8 cellular contexts compared by ENCODE assay signal in the genomic region with DNA sequence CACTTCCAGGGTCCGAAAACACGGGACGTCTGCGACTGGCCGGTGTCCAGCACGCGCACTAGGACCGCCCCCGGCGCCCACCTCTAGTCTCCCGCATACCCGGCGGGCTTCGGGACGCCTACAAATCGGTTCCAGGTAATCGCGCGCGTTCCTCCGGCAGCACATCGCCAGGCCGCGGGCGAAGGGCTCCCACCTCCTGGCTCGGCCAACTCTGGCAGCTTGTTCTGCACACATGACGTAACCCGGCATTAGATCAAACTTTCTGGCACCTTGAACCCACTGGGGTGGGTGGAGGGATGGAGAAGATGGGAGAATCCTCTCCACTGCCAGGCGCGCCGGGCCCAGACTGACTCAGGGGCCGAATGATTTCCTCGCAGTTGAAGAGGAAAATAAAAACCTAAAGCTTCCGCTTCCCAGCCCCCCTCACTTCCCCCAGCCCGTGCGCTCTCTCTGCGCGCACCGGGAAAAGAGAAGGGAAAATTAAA. TPM values are rescaled to one million over a fixed set of nuclear protein-coding genes. Genes with fewer than 3 reads are reported as not detected.
DNase-seq lines count a peak whose midpoint lies in the region; ATAC-seq and TF ChIP-seq lines count a peak whose summit lies in the region.

No MANE protein-coding gene starts in this region.

- H3K4me1 ChIP-seq in DND-41 (ENCODE audit: insufficient read depth, low read length), result peaks cover 34% of the 10 kb centered on the region
- H3K4me1 ChIP-seq in gastrocnemius medialis, result peaks cover 10 to 27% of the 10 kb centered on the region in 2 donors
- peaks cover 36% of the 10 kb centered on the region for H3K4me1 ChIP-seq in effector memory CD4-positive, alpha-beta T cell (ENCODE audit: control insufficient read depth, insufficient read depth, low read length, poor library complexity, severe bottlenecking)

- DNase-seq in DND-41 (no peak), NCI-H128 (lab: John Stamatoyannopoulos, UW; ENCODE audit: unreplicated experiment) (peak; percentile 8), astrocyte of the hippocampus (ENCODE audit: low read depth, low spot score) (peak; percentile 64), gastrocnemius medialis (no peak), NCI-H146 treated with DMSO at 0.1 percent for 48 hours (lab: John Stamatoyannopoulos, UW; ENCODE audit: unreplicated experiment) (no peak)
- DNase-seq in effector memory CD4-positive, alpha-beta T cell, result no peak

- no peak overlapping the region for H2AFZ ChIP-seq in DND-41 (ENCODE audit: low read depth, low read length)

- ATAC-seq in DND-41 (ENCODE audit: insufficient read depth, low read depth) (no peak), gastrocnemius medialis (no peak), GM19397 (IDR thresholded peaks at IDR 0.05; ENCODE audit: unreplicated experiment) (no peak)

- H3K79me2 ChIP-seq in DND-41 (ENCODE audit: insufficient read depth, low read length), result no peaks in the 10 kb centered on the region

- no peaks in the 10 kb centered on the region for H3K9me3 ChIP-seq in DND-41 (ENCODE audit: insufficient read depth, low read length, severe bottlenecking)
- no peaks in the 10 kb centered on the region for H3K9me3 ChIP-seq in gastrocnemius medialis
- no peaks in the 10 kb centered on the region for H3K9me3 ChIP-seq in effector memory CD4-positive, alpha-beta T cell (ENCODE audit: control insufficient read depth, low read length)

- H3K4me3 ChIP-seq in DND-41 (ENCODE audit: low read depth in 1 of 2, low read length in 2 of 2), result peak overlapping the region in 1 of 2 experiments; percentile 63; a peak in 2 of 4 replicates
- peak overlapping the region; percentile 73 for H3K4me3 ChIP-seq in iPS-11a (ENCODE audit: low read depth, low read length)
- H3K4me3 ChIP-seq in gastrocnemius medialis, result peak overlapping the region; percentile 57 to 74 (median 67)
- no peak overlapping the region for H3K4me3 ChIP-seq in effector memory CD4-positive, alpha-beta T cell (ENCODE audit: insufficient read depth, low read depth, low read length, poor library complexity, severe bottlenecking)

- peak overlapping the region; percentile 64 for H3K9ac ChIP-seq in DND-41 (ENCODE audit: low read depth, low read length)

- in situ Hi-C loops in gastrocnemius medialis (cut with MboI; ENCODE audit: low sequenced_read_pairs in 4 of 4), result no loop called here

- TF ChIP-seq POLR2A in gastrocnemius medialis (IDR thresholded peaks at IDR 0.05), result no peak

- peak overlapping the region; percentile 87 for H3K4me2 ChIP-seq in DND-41 (ENCODE audit: insufficient read depth, low read length)

- no peaks in the 10 kb centered on the region for H4K20me1 ChIP-seq in DND-41 (ENCODE audit: insufficient read depth, low read length)

- H3K36me3 ChIP-seq in DND-41 (ENCODE audit: insufficient read depth, low read length) (no peaks in the 10 kb centered on the region), gastrocnemius medialis (no peaks in the 10 kb centered on the region)
- H3K36me3 ChIP-seq in effector memory CD4-positive, alpha-beta T cell (ENCODE audit: control insufficient read depth, insufficient read depth, low read length), result no peaks in the 10 kb centered on the region

- H3K27ac ChIP-seq in DND-41 (ENCODE audit: low read length) (no peak overlapping the region), gastrocnemius medialis (no peak overlapping the region)
- no peak overlapping the region for H3K27ac ChIP-seq in effector memory CD4-positive, alpha-beta T cell (ENCODE audit: insufficient read depth, low read length, poor library complexity, severe bottlenecking)

- intact Hi-C loops in gastrocnemius medialis (cut with DNase I; ENCODE audit: low total_unique reads), result loop anchor here (2.0 to 10.0 kb wide), 4 partner anchors 97 to 1395 kb away; no protein-coding TSS in a partner anchor

- H3K27me3 ChIP-seq in DND-41 (ENCODE audit: insufficient read depth, low read length, poor library complexity) (no peaks in the 10 kb centered on the region), gastrocnemius medialis (peaks cover 4 to 11% (median 5%) of the 10 kb centered on the region in 3 donors)
- H3K27me3 ChIP-seq in effector memory CD4-positive, alpha-beta T cell (replicated peaks; ENCODE audit: control insufficient read depth, insufficient read depth, low read length, poor library complexity, severe bottlenecking), result peaks cover 29% of the 10 kb centered on the region

- TF ChIP-seq CTCF in DND-41 (IDR thresholded peaks at IDR 0.05; ENCODE audit: borderline replicate concordance, extremely low read depth, low read length, poor library complexity, severe bottlenecking) (no peak), gastrocnemius medialis (IDR thresholded peaks at IDR 0.05 in 4 of 5, conservative IDR thresholded peaks at IDR 0.05 in 1 of 5) (no peak)

RNA-seq across cellular contexts. Expression of gene EFNA5, which starts 1.2 kb away (rescaled TPM):
- under 1 TPM in 3 of 4 donors, not detected in 1; 0.15 to 0.62 (median 0.20) TPM for total RNA-seq in gastrocnemius medialis

Comparison
In these comparisons a context has a peak if more than half of its experiments do, and no peak if none do; other contexts are left out.
1. DNase-seq: peak in NCI-H128 (single experiment) and astrocyte of the hippocampus (single experiment); none in DND-41 (single experiment), gastrocnemius medialis (0 of 2), NCI-H146 treated with DMSO at 0.1 percent for 48 hours (single experiment) and effector memory CD4-positive, alpha-beta T cell (0 of 3).